1 cellular context compared by ENCODE assay signal in genomic region chr6:25223421-25224052, GRCh38.
A peak's percentile ranks its signal among the peaks of the same experiment; 100 is the strongest.
TF ChIP-seq lines count a peak whose summit lies in the region.

No MANE protein-coding gene starts in this region.

TF ChIP-seq in HEK293, 187 proteins besides CTCF, POLR2A, EP300 and RAD21 (continued from another document):
- TF ChIP-seq ZNF560 (tag by site-specific recombination; IDR thresholded peaks at IDR 0.05; ENCODE audit: borderline replicate concordance) (no peak), BCL6B (tag by site-specific recombination; IDR thresholded peaks at IDR 0.05) (no peak), PRDM4 (tag by site-specific recombination; IDR thresholded peaks at IDR 0.05) (no peak), ZNF391 (tag by site-specific recombination; IDR thresholded peaks at IDR 0.05; ENCODE audit: borderline replicate concordance, low read depth) (no peak), ZBTB6 (tag by site-specific recombination; IDR thresholded peaks at IDR 0.05) (no peak), SP7 (tag by site-specific recombination; IDR thresholded peaks at IDR 0.05) (no peak), SCRT2 (tag by site-specific recombination; IDR thresholded peaks at IDR 0.05) (peak; percentile 75), ZNF146 (tag by site-specific recombination; IDR thresholded peaks at IDR 0.05) (no peak), ZNF362 (tag by site-specific recombination; IDR thresholded peaks at IDR 0.05) (peak; percentile 86; the same call in 1 of the 2 replicates), ZBTB17 (tag by site-specific recombination; IDR thresholded peaks at IDR 0.05) (peak; percentile 54; the same call in 1 of the 2 replicates), ZNF280D (tag by site-specific recombination; IDR thresholded peaks at IDR 0.05) (no peak), ZNF654 (tag by site-specific recombination; IDR thresholded peaks at IDR 0.05; ENCODE audit: low read depth) (peak; percentile 98), ZNF248 (tag by site-specific recombination; IDR thresholded peaks at IDR 0.05) (no peak), ZNF600 (tag by site-specific recombination; IDR thresholded peaks at IDR 0.05) (no peak), ZNF660 (tag by site-specific recombination; IDR thresholded peaks at IDR 0.05) (peak; percentile 39; the same call in 1 of the 2 replicates), ZNF670 (tag by site-specific recombination; IDR thresholded peaks at IDR 0.05; ENCODE audit: low read depth) (no peak), ZNF274 (IDR thresholded peaks at IDR 0.05; ENCODE audit: low read length) (no peak), ZNF274 (tag by site-specific recombination; IDR thresholded peaks at IDR 0.05; ENCODE audit: borderline replicate concordance) (no peak), WT1 (tag by site-specific recombination; IDR thresholded peaks at IDR 0.05) (no peak), ZNF426 (tag by site-specific recombination; IDR thresholded peaks at IDR 0.05) (no peak), PRDM10 (tag by site-specific recombination; IDR thresholded peaks at IDR 0.05) (peak; percentile 80)
